28 cellular contexts compared by ENCODE assay signal in genomic region chr6:35244551-35244950, GRCh38. TPM values are rescaled to one million over a fixed set of nuclear protein-coding genes. Genes with fewer than 3 reads are reported as not detected.
"Had no signal": no experiment of that assay in that cellular context is flagged by ENCODE, and none has a peak within 500 bp of the region (broad histone marks: within the 10 kb centered on the region; RNA-seq: fewer than 3 reads in every experiment).

No MANE protein-coding gene starts in this region.

- H3K36me3 Mint-ChIP-seq: natural killer cell treated with Interleukin-12 subunit alpha and Interleukin-12 subunit beta and Interleukin-15 and Interleukin-18, amount 100 ng/mL, for 72 hours had no signal

- H3K9me3 ChIP-seq: heart right ventricle, left ventricle myocardium inferior, mucosa of descending colon, ovary, prostate gland, sigmoid colon, stomach, testis, thyroid gland, transverse colon, upper lobe of left lung had no signal

- H3K27ac ChIP-seq: heart right ventricle, hepatocyte, left ventricle myocardium inferior, ovary, prostate gland, sigmoid colon, stomach, testis, thyroid gland, transverse colon, upper lobe of left lung had no signal

- DNase-seq: heart right ventricle; islet precursor cell; left ventricle myocardium inferior; mesendoderm; midbrain; mucosa of descending colon; naive thymus-derived CD4-positive, alpha-beta T cell; ovary; retina; right cardiac atrium; sigmoid colon; small intestine; stimulated activated CD4-positive, alpha-beta T cell treated with anti-CD3 and anti-CD28 coated beads, Interleukin-1b, Interleukin-23, amount 100 ng/mL, for 48 hours; stimulated activated CD4-positive, alpha-beta T cell treated with anti-CD3 and anti-CD28 coated beads, Interleukin-2, amount 100 ng/mL, for 48 hours; stimulated activated CD4-positive, alpha-beta T cell treated with anti-CD3 and anti-CD28 coated beads, Interleukin-4, amount 100 ng/mL, for 4 hours; stimulated activated CD8-positive, alpha-beta memory T cell treated with anti-CD3 and anti-CD28 coated beads, Interleukin-4, amount 100 ng/mL, for 48 hours; stimulated activated naive B cell treated with anti-CD40 and anti-IgM and Interleukin-4, amounts not matched to agents 10 μg/mL and 1 μg/mL and 100 μg/mL, for 72 hours; stimulated activated naive CD8-positive, alpha-beta T cell treated with anti-CD3 and anti-CD28 coated beads, Interleukin-15, Interleukin-2, amounts not matched to agents 100 U/mL and 50 U/mL, for 24 hours; stomach; testis; thyroid gland; transverse colon; upper lobe of left lung had no signal

- H3K27me3 Mint-ChIP-seq: naive thymus-derived CD4-positive, alpha-beta T cell; natural killer cell treated with Interleukin-12 subunit alpha and Interleukin-12 subunit beta and Interleukin-15 and Interleukin-18, amount 100 ng/mL, for 72 hours; stimulated activated naive B cell treated with anti-CD40 and anti-IgM and Interleukin-4, amounts not matched to agents 10 μg/mL and 1 μg/mL and 100 μg/mL, for 72 hours had no signal

- H3K27me3 ChIP-seq: heart right ventricle, hepatocyte, ovary, sigmoid colon, stomach, testis, thyroid gland, transverse colon, upper lobe of left lung had no signal

- H3K4me2 ChIP-seq: hepatocyte had no signal

- H3K9me3 Mint-ChIP-seq: natural killer cell treated with Interleukin-12 subunit alpha and Interleukin-12 subunit beta and Interleukin-15 and Interleukin-18, amount 100 ng/mL, for 72 hours; stimulated activated naive B cell treated with anti-CD40 and anti-IgM and Interleukin-4, amounts not matched to agents 10 μg/mL and 1 μg/mL and 100 μg/mL, for 72 hours had no signal

- H3K27ac Mint-ChIP-seq: natural killer cell treated with Interleukin-12 subunit alpha and Interleukin-12 subunit beta and Interleukin-15 and Interleukin-18, amount 100 ng/mL, for 72 hours; stimulated activated naive B cell treated with anti-CD40 and anti-IgM and Interleukin-4, amounts not matched to agents 10 μg/mL and 1 μg/mL and 100 μg/mL, for 72 hours had no signal

- H3K36me3 ChIP-seq: ovary, prostate gland, transverse colon had no signal

- H3K4me3 Mint-ChIP-seq: naive thymus-derived CD4-positive, alpha-beta T cell; natural killer cell treated with Interleukin-12 subunit alpha and Interleukin-12 subunit beta and Interleukin-15 and Interleukin-18, amount 100 ng/mL, for 72 hours; stimulated activated naive B cell treated with anti-CD40 and anti-IgM and Interleukin-4, amounts not matched to agents 10 μg/mL and 1 μg/mL and 100 μg/mL, for 72 hours had no signal

- ATAC-seq: heart right ventricle; mucosa of descending colon; naive thymus-derived CD4-positive, alpha-beta T cell; natural killer cell treated with Interleukin-12 subunit alpha and Interleukin-12 subunit beta and Interleukin-15 and Interleukin-18, amount 100 ng/mL, for 72 hours; right cardiac atrium; stimulated activated naive B cell treated with anti-CD40 and anti-IgM and Interleukin-4, amounts not matched to agents 10 μg/mL and 1 μg/mL and 100 μg/mL, for 72 hours; stimulated activated naive CD8-positive, alpha-beta T cell treated with anti-CD3 and anti-CD28 coated beads, Interleukin-15, Interleukin-2, amounts not matched to agents 100 U/mL and 50 U/mL, for 24 hours had no signal

- H3K4me3 ChIP-seq: heart right ventricle, hepatocyte, left ventricle myocardium inferior, lung, mucosa of descending colon, ovary, prostate gland, sigmoid colon, stomach, testis, thyroid gland, transverse colon, upper lobe of left lung had no signal

- H2AFZ ChIP-seq: hepatocyte had no signal

RNA-seq across cellular contexts. Expression of gene SCUBE3, which starts 30.8 kb away (rescaled TPM):
- total RNA-seq: naive thymus-derived CD4-positive, alpha-beta T cell had no signal

RNA-seq across cellular contexts. Expression of gene DEF6, which starts 53.1 kb away (rescaled TPM):
- total RNA-seq: myocyte had no signal
